ENCODE assay signal across 15 cellular contexts in genomic region chr1:40838045-40838979, GRCh38. TPM values are rescaled to one million over a fixed set of nuclear protein-coding genes. Genes with fewer than 3 reads are reported as not detected.
DNase-seq lines count a peak whose midpoint lies in the region; ATAC-seq and TF ChIP-seq lines count a peak whose summit lies in the region.
"Had no signal": no experiment of that assay in that cellular context is flagged by ENCODE, and none has a peak within 500 bp of the region (broad histone marks: within the 10 kb centered on the region; RNA-seq: fewer than 3 reads in every experiment).

No MANE protein-coding gene starts in this region.

- H2BK120ac ChIP-seq in neuronal stem cell (ENCODE audit: low read depth, low read length), result no peak overlapping the region

- CTCF ChIA-PET in HCT116 (lab: Charles Lee), result no interaction called here
- CTCF ChIA-PET in activated naive CD4-positive, alpha-beta T cell treated with anti-CD3 and anti-CD28 coated beads, Interleukin-2, amount 10 ng/mL, durations not matched to agents 7 days and 5 days (lab: Charles Lee), result interaction anchor here (0.8 to 1.5 kb wide), 2 partner anchors 110 to 111 kb away, joined by 3 to 4 read pairs; no protein-coding TSS in a partner anchor

- no TSS peak for BruUV-seq in HCT116 (replicated peaks; lab: Mats Ljungman, UMichigan)

- 95 to 96% methylated on average over 43 to 60 of the region's 60 CpGs for WGBS in endodermal cell (ENCODE audit: insufficient coverage in 1 of 2, insufficient read length in 1 of 2), 2 experiments
- no CpG with 5 or more reads among the region's 60 CpGs for WGBS in neuronal stem cell (ENCODE audit: extremely low coverage in 2 of 2, insufficient read length in 2 of 2, insufficient replicate concordance in 1 of 2), 2 donors

- TF ChIP-seq POLR2A in HCT116 (IDR thresholded peaks at IDR 0.05; ENCODE audit: borderline replicate concordance, extremely low read depth, insufficient read depth, insufficient read length), result no peak

- H3K9ac ChIP-seq in BLaER1 treated with 17β-estradiol and CSF1 and Interleukin-3, amounts not matched to agents 10 nM and 100 nM, result no peak overlapping the region
- H3K9ac ChIP-seq in HCT116 (ENCODE audit: low read length) (no peak overlapping the region), endodermal cell (ENCODE audit: extremely low read depth, low read length, poor library complexity, severe bottlenecking) (no peak overlapping the region), neuronal stem cell (ENCODE audit: low read depth, low read length, poor library complexity) (no peak overlapping the region)

- H3K4me1 ChIP-seq in BLaER1 treated with 17β-estradiol and CSF1 and Interleukin-3, amounts not matched to agents 10 nM and 100 nM, result peaks cover 12 to 52% (median 48%) of the 10 kb centered on the region in 10 experiments; a peak in 19 of 20 replicates
- no peaks in the 10 kb centered on the region for H3K4me1 ChIP-seq in HCT116 (ENCODE audit: control insufficient read depth in 1 of 2, insufficient read depth in 2 of 2, low read length in 2 of 2)
- peaks cover 6% of the 10 kb centered on the region for H3K4me1 ChIP-seq in endodermal cell (ENCODE audit: control insufficient read depth, insufficient read depth, low read length)
- H3K4me1 ChIP-seq in neuronal stem cell (ENCODE audit: control insufficient read depth in 2 of 2, insufficient read depth in 1 of 2, low read depth in 1 of 2, low read length in 2 of 2), result peaks cover 0 to 13% of the 10 kb centered on the region in 2 donors

- H2AK5ac ChIP-seq in neuronal stem cell (ENCODE audit: low read depth, low read length), result peak overlapping the region; percentile 68

- peaks cover 0 to 9% (median 0%) of the 10 kb centered on the region in 11 experiments; a peak in 1 of 22 replicates for H3K36me3 ChIP-seq in BLaER1 treated with 17β-estradiol and CSF1 and Interleukin-3, amounts not matched to agents 10 nM and 100 nM
- no peaks in the 10 kb centered on the region; a peak in 1 of 4 replicates for H3K36me3 ChIP-seq in HCT116 (ENCODE audit: control insufficient read depth in 1 of 2, insufficient read depth in 2 of 2, low read length in 2 of 2)
- no peaks in the 10 kb centered on the region for H3K36me3 ChIP-seq in endodermal cell (ENCODE audit: control insufficient read depth, insufficient read depth, low read length)
- no peaks in the 10 kb centered on the region for H3K36me3 ChIP-seq in neuronal stem cell (replicated peaks in 1 of 2; ENCODE audit: control insufficient read depth in 2 of 2, insufficient read depth in 2 of 2, low read length in 2 of 2)
- H3K36me3 ChIP-seq in WERI-Rb-1, result no peaks in the 10 kb centered on the region

- H4K8ac ChIP-seq in neuronal stem cell (ENCODE audit: low read depth, low read length), result peak overlapping the region; percentile 66

- H3K79me2 ChIP-seq in HCT116 (ENCODE audit: insufficient read depth, low read length), result no peaks in the 10 kb centered on the region

- DNase-seq in HCT116 (ENCODE audit: low read depth, low spot score) (no peak), endodermal cell (peak; percentile 78), neuronal stem cell (ENCODE audit: low spot score) (no peak), WERI-Rb-1 (no peak), NCI-H82 (lab: John Stamatoyannopoulos, UW) (no peak), dermis blood vessel endothelial cell (no peak)
- no peak for DNase-seq in activated naive CD4-positive, alpha-beta T cell treated with anti-CD3 and anti-CD28 coated beads, Interleukin-2, amount 10 ng/mL, durations not matched to agents 7 days and 5 days
- DNase-seq: AML-193; CD4-positive, alpha-beta T cell; NCI-H1436; NCI-H2029; NCI-H2171 treated with DMSO at 0.1 percent for 48 hours; NCI-H748 treated with DMSO at 0.1 percent for 48 hours; PC-3 had no signal

- H2BK15ac ChIP-seq in neuronal stem cell (ENCODE audit: low read length), result peak overlapping the region; percentile 45

- peaks cover 0 to 8% (median 5%) of the 10 kb centered on the region in 11 experiments; a peak in 6 of 22 replicates for H3K9me3 ChIP-seq in BLaER1 treated with 17β-estradiol and CSF1 and Interleukin-3, amounts not matched to agents 10 nM and 100 nM (replicated peaks in 1 of 11)
- peaks cover 0 to 8% of the 10 kb centered on the region in 2 experiments; a peak in 1 of 4 replicates for H3K9me3 ChIP-seq in HCT116 (ENCODE audit: control insufficient read depth in 1 of 2, insufficient read depth in 1 of 2, low read depth in 1 of 2, low read length in 2 of 2)
- peaks cover 7% of the 10 kb centered on the region for H3K9me3 ChIP-seq in endodermal cell (ENCODE audit: control insufficient read depth, low read length)
- peaks cover 2 to 3% of the 10 kb centered on the region in 2 donors for H3K9me3 ChIP-seq in neuronal stem cell (replicated peaks in 1 of 2; ENCODE audit: control insufficient read depth in 2 of 2, insufficient read depth in 1 of 2, low read depth in 1 of 2, low read length in 2 of 2)
- peaks cover 12% of the 10 kb centered on the region for H3K9me3 ChIP-seq in WERI-Rb-1 (ENCODE audit: severe bottlenecking)

- POLR2A ChIA-PET in HCT116 (lab: Charles Lee), result no interaction called here

- no peaks in the 10 kb centered on the region for H3K9me2 ChIP-seq in HCT116 (ENCODE audit: insufficient read depth)

- H2BK5ac ChIP-seq in neuronal stem cell (ENCODE audit: low read length), result no peak overlapping the region

- no peak overlapping the region for H3K27ac Mint-ChIP-seq in endodermal cell
- no peak overlapping the region for H3K27ac Mint-ChIP-seq in activated naive CD4-positive, alpha-beta T cell treated with anti-CD3 and anti-CD28 coated beads, Interleukin-2, amount 10 ng/mL, durations not matched to agents 7 days and 5 days
- H3K27ac Mint-ChIP-seq: CD4-positive, alpha-beta T cell had no signal

- no peaks in the 10 kb centered on the region for H3K79me1 ChIP-seq in neuronal stem cell (ENCODE audit: low read depth, low read length)

- intact Hi-C loops in HCT116 (cut with micrococcal nuclease), result no loop called here

- peak overlapping the region; percentile 25 for H3K23ac ChIP-seq in neuronal stem cell (ENCODE audit: low read depth, low read length, poor library complexity)

- H3K14ac ChIP-seq in neuronal stem cell (ENCODE audit: low read length), result no peak overlapping the region

- H2AFZ ChIP-seq in HCT116 (ENCODE audit: low read depth, low read length, poor library complexity, severe bottlenecking) (no peak overlapping the region), neuronal stem cell (ENCODE audit: low read length) (no peak overlapping the region)

- H4K91ac ChIP-seq in neuronal stem cell (ENCODE audit: low read depth, low read length, poor library complexity), result no peak overlapping the region

- H3K27me3 Mint-ChIP-seq in endodermal cell (ENCODE audit: insufficient read depth), result peaks cover 5% of the 10 kb centered on the region
- peaks cover 7% of the 10 kb centered on the region for H3K27me3 Mint-ChIP-seq in activated naive CD4-positive, alpha-beta T cell treated with anti-CD3 and anti-CD28 coated beads, Interleukin-2, amount 10 ng/mL, durations not matched to agents 7 days and 5 days
- H3K27me3 Mint-ChIP-seq: CD4-positive, alpha-beta T cell had no signal

- no peaks in the 10 kb centered on the region for H4K20me1 ChIP-seq in BLaER1 treated with 17β-estradiol and CSF1 and Interleukin-3, amounts not matched to agents 10 nM and 100 nM
- no peaks in the 10 kb centered on the region for H4K20me1 ChIP-seq in HCT116 (ENCODE audit: insufficient read depth)

- H3K4ac ChIP-seq in neuronal stem cell (ENCODE audit: low read length), result no peak overlapping the region

- no peak overlapping the region for H3K27ac ChIP-seq in BLaER1 treated with 17β-estradiol and CSF1 and Interleukin-3, amounts not matched to agents 10 nM and 100 nM
- H3K27ac ChIP-seq in HCT116 (ENCODE audit: low read depth, low read length) (no peak overlapping the region), endodermal cell (ENCODE audit: low read depth, low read length) (no peak overlapping the region), neuronal stem cell (replicated peaks; ENCODE audit: low read length) (no peak overlapping the region), WERI-Rb-1 (no peak overlapping the region)

- ATAC-seq in HCT116, result peak; percentile 59
- ATAC-seq: PC-3 had no signal

- peaks cover 13% of the 10 kb centered on the region for H3K4me1 Mint-ChIP-seq in endodermal cell
- H3K4me1 Mint-ChIP-seq in activated naive CD4-positive, alpha-beta T cell treated with anti-CD3 and anti-CD28 coated beads, Interleukin-2, amount 10 ng/mL, durations not matched to agents 7 days and 5 days, result peaks cover 27% of the 10 kb centered on the region

- H3K4me2 ChIP-seq in BLaER1 treated with 17β-estradiol and CSF1 and Interleukin-3, amounts not matched to agents 10 nM and 100 nM, result peak overlapping the region in 8 of 11 experiments; percentile 52 to 80 (median 72); a peak in 11 of 22 replicates
- H3K4me2 ChIP-seq in HCT116 (ENCODE audit: low read length) (no peak overlapping the region), neuronal stem cell (ENCODE audit: insufficient read depth, low read length, poor library complexity, severe bottlenecking) (no peak overlapping the region)

- no peak overlapping the region for H2BK12ac ChIP-seq in neuronal stem cell (ENCODE audit: low read length)

- no peak overlapping the region for H3K4me3 Mint-ChIP-seq in endodermal cell
- no peak overlapping the region for H3K4me3 Mint-ChIP-seq in activated naive CD4-positive, alpha-beta T cell treated with anti-CD3 and anti-CD28 coated beads, Interleukin-2, amount 10 ng/mL, durations not matched to agents 7 days and 5 days
- H3K4me3 Mint-ChIP-seq: CD4-positive, alpha-beta T cell had no signal

- TF ChIP-seq RAD21 in HCT116 (IDR thresholded peaks at IDR 0.05; ENCODE audit: low read depth), result no peak

- H3K27me3 ChIP-seq in BLaER1 treated with 17β-estradiol and CSF1 and Interleukin-3, amounts not matched to agents 10 nM and 100 nM, result no peaks in the 10 kb centered on the region
- H3K27me3 ChIP-seq in HCT116 (ENCODE audit: insufficient read depth, low read length), result no peaks in the 10 kb centered on the region
- H3K27me3 ChIP-seq in endodermal cell (ENCODE audit: control insufficient read depth, insufficient read depth, low read length, poor library complexity, severe bottlenecking), result no peaks in the 10 kb centered on the region
- H3K27me3 ChIP-seq in neuronal stem cell (ENCODE audit: control insufficient read depth in 3 of 3, insufficient read depth in 3 of 3, low read depth in 1 of 3, low read length in 3 of 3), result peaks cover 0 to 18% (median 0%) of the 10 kb centered on the region in 3 experiments
- H3K27me3 ChIP-seq in WERI-Rb-1 (ENCODE audit: insufficient read depth, low read depth, severe bottlenecking), result no peaks in the 10 kb centered on the region

- no peaks in the 10 kb centered on the region for H3K36me3 Mint-ChIP-seq in endodermal cell (ENCODE audit: low read depth)
- H3K36me3 Mint-ChIP-seq in activated naive CD4-positive, alpha-beta T cell treated with anti-CD3 and anti-CD28 coated beads, Interleukin-2, amount 10 ng/mL, durations not matched to agents 7 days and 5 days, result no peaks in the 10 kb centered on the region

- peaks cover 8% of the 10 kb centered on the region for H3K9me3 Mint-ChIP-seq in endodermal cell
- no peaks in the 10 kb centered on the region for H3K9me3 Mint-ChIP-seq in activated naive CD4-positive, alpha-beta T cell treated with anti-CD3 and anti-CD28 coated beads, Interleukin-2, amount 10 ng/mL, durations not matched to agents 7 days and 5 days
- H3K9me3 Mint-ChIP-seq: CD4-positive, alpha-beta T cell had no signal

- H3K18ac ChIP-seq in neuronal stem cell (ENCODE audit: low read length), result peak overlapping the region; percentile 52

- H3K4me3 ChIP-seq in BLaER1 treated with 17β-estradiol and CSF1 and Interleukin-3, amounts not matched to agents 10 nM and 100 nM, result no peak overlapping the region
- H3K4me3 ChIP-seq in HCT116 (replicated peaks in 1 of 2; ENCODE audit: low read depth in 1 of 2, low read length in 2 of 2), result no peak overlapping the region
- no peak overlapping the region for H3K4me3 ChIP-seq in endodermal cell (ENCODE audit: low read length)
- no peak overlapping the region for H3K4me3 ChIP-seq in neuronal stem cell (ENCODE audit: low read length in 2 of 2)
- no peak overlapping the region for H3K4me3 ChIP-seq in WERI-Rb-1 (ENCODE audit: low read depth, low read length)

- RAD21 ChIA-PET in HCT116 (lab: Charles Lee; ENCODE audit: low non-redundant PET in 1 of 2, low total read pairs in 2 of 2, uncharacterized antibody in 2 of 2, unreplicated experiment in 2 of 2), result no interaction called here

- TF ChIP-seq CTCF in HCT116 (IDR thresholded peaks at IDR 0.05 in 2 of 3, conservative IDR thresholded peaks at IDR 0.05 in 1 of 3; ENCODE audit: borderline replicate concordance in 1 of 3, insufficient read depth in 1 of 3, low read depth in 2 of 3, low read length in 2 of 3) (no peak), endodermal cell (conservative IDR thresholded peaks at IDR 0.05) (no peak), WERI-Rb-1 (IDR thresholded peaks at IDR 0.05; ENCODE audit: low read depth, low read length) (no peak)

RNA-seq across cellular contexts. Expression of gene CITED4, which starts 23.9 kb away (rescaled TPM):
- total RNA-seq in HCT116 (2021; ENCODE audit: unreplicated experiment), result 7.8 TPM
- 4.3 and 6.8 TPM in 2 replicates for polyA plus RNA-seq in HCT116 (2012)
- total RNA-seq in endodermal cell, result 1 to 10 TPM; 9.0 to 9.5 TPM
- polyA plus RNA-seq in endodermal cell (2013, experiment 1 of 2), result 7.2 TPM
- polyA plus RNA-seq in endodermal cell (2013, experiment 2 of 2), result 5.6 TPM
- polyA plus RNA-seq in neuronal stem cell (2013, experiment 1 of 2), result 17.7 TPM
- polyA plus RNA-seq in neuronal stem cell (2013, experiment 2 of 2), result 17.8 TPM
- total RNA-seq in dermis blood vessel endothelial cell, result 3.9 and 8.0 TPM in 2 replicates

RNA-seq across cellular contexts. Expression of gene KCNQ4, which starts 54.7 kb away (rescaled TPM):
- total RNA-seq in HCT116 (2021; ENCODE audit: unreplicated experiment), result 4.1 TPM
- 4.2 and 4.7 TPM in 2 replicates for polyA plus RNA-seq in HCT116 (2012)
- under 1 TPM; 0.22 to 0.88 TPM for total RNA-seq in endodermal cell
- 1.7 TPM for polyA plus RNA-seq in endodermal cell (2013, experiment 1 of 2)
- 1.4 TPM for polyA plus RNA-seq in endodermal cell (2013, experiment 2 of 2)
- polyA plus RNA-seq in neuronal stem cell (2013, experiment 1 of 2), result 3.1 TPM
- polyA plus RNA-seq in neuronal stem cell (2013, experiment 2 of 2), result 3.2 TPM
- not detected in 2 replicates for total RNA-seq in dermis blood vessel endothelial cell

Comparison
In these comparisons a context has a peak if more than half of its experiments do, and no peak if none do; other contexts are left out.
1. H3K4me2 ChIP-seq: peak in BLaER1 treated with 17β-estradiol and CSF1 and Interleukin-3, amounts not matched to agents 10 nM and 100 nM (8 of 11); none in HCT116 (single experiment) and neuronal stem cell (single experiment).